ENCODE assay signal across 1 cellular context in genomic region chr2:8300216-8300615, GRCh38.
TF ChIP-seq lines count a peak whose summit lies in the region.

No MANE protein-coding gene starts in this region.

TF ChIP-seq in GM12878, 131 proteins besides CTCF, POLR2A, EP300 and RAD21 (continued from another document):
- TF ChIP-seq ZNF687 (IDR thresholded peaks at IDR 0.05) (no peak), YY1 (IDR thresholded peaks at IDR 0.05; ENCODE audit: low read depth, low read length) (no peak), ZZZ3 (IDR thresholded peaks at IDR 0.05; ENCODE audit: control insufficient read depth, insufficient read length, low read depth) (no peak), RUNX3 (IDR thresholded peaks at IDR 0.05; ENCODE audit: low read length) (0 out of 2 replicates have a peak, but pooled peaks have one; percentile 23), FOXM1 (IDR thresholded peaks at IDR 0.05; ENCODE audit: low read depth, low read length) (no peak)
TF ChIP-seq in GM12878: peak in this region for 1.
